ENCODE assay signal across 1 cellular context in genomic region chr13:47594833-47595232, GRCh38.
TF ChIP-seq lines count a peak whose summit lies in the region.

No MANE protein-coding gene starts in this region.

TF ChIP-seq in WTC11, 78 proteins besides CTCF, POLR2A, EP300 and RAD21 (continued from another document):
- no peak for TF ChIP-seq PRDM15 (CRISPR knock-in tag; IDR thresholded peaks at IDR 0.05)
- TF ChIP-seq, protein P1, sequence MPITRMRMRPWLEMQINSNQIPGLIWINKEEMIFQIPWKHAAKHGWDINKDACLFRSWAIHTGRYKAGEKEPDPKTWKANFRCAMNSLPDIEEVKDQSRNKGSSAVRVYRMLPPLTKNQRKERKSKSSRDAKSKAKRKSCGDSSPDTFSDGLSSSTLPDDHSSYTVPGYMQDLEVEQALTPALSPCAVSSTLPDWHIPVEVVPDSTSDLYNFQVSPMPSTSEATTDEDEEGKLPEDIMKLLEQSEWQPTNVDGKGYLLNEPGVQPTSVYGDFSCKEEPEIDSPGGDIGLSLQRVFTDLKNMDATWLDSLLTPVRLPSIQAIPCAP (CRISPR knock-in tag; IDR thresholded peaks at IDR 0.05) = no peak
